ENCODE assay signal across 2 cellular contexts in genomic region chr2:106176446-106177110, GRCh38.
TF ChIP-seq lines count a peak whose summit lies in the region.

No MANE protein-coding gene starts in this region.

TF ChIP-seq in GM23338, 12 proteins besides CTCF, POLR2A, EP300 and RAD21:
- TF ChIP-seq ZNF331 (CRISPR knock-in tag; IDR thresholded peaks at IDR 0.05; ENCODE audit: low read depth) (no peak), EZH2 (IDR thresholded peaks at IDR 0.05; ENCODE audit: low read depth, unreplicated experiment) (no peak), STAT1 (IDR thresholded peaks at IDR 0.05; ENCODE audit: unreplicated experiment) (no peak), CREB1 (CRISPR knock-in tag; IDR thresholded peaks at IDR 0.05; ENCODE audit: low read depth) (no peak), ETS1 (IDR thresholded peaks at IDR 0.05) (no peak), EZH2phosphoT487 (IDR thresholded peaks at IDR 0.05; ENCODE audit: unreplicated experiment) (no peak), NANOG (IDR thresholded peaks at IDR 0.05; ENCODE audit: borderline replicate concordance) (no peak), JUNB (IDR thresholded peaks at IDR 0.05; ENCODE audit: unreplicated experiment) (no peak), POLR2AphosphoS5 (IDR thresholded peaks at IDR 0.05; ENCODE audit: low read depth) (no peak), ZNF114 (CRISPR knock-in tag; IDR thresholded peaks at IDR 0.05) (no peak)
- TF ChIP-seq, protein P1, sequence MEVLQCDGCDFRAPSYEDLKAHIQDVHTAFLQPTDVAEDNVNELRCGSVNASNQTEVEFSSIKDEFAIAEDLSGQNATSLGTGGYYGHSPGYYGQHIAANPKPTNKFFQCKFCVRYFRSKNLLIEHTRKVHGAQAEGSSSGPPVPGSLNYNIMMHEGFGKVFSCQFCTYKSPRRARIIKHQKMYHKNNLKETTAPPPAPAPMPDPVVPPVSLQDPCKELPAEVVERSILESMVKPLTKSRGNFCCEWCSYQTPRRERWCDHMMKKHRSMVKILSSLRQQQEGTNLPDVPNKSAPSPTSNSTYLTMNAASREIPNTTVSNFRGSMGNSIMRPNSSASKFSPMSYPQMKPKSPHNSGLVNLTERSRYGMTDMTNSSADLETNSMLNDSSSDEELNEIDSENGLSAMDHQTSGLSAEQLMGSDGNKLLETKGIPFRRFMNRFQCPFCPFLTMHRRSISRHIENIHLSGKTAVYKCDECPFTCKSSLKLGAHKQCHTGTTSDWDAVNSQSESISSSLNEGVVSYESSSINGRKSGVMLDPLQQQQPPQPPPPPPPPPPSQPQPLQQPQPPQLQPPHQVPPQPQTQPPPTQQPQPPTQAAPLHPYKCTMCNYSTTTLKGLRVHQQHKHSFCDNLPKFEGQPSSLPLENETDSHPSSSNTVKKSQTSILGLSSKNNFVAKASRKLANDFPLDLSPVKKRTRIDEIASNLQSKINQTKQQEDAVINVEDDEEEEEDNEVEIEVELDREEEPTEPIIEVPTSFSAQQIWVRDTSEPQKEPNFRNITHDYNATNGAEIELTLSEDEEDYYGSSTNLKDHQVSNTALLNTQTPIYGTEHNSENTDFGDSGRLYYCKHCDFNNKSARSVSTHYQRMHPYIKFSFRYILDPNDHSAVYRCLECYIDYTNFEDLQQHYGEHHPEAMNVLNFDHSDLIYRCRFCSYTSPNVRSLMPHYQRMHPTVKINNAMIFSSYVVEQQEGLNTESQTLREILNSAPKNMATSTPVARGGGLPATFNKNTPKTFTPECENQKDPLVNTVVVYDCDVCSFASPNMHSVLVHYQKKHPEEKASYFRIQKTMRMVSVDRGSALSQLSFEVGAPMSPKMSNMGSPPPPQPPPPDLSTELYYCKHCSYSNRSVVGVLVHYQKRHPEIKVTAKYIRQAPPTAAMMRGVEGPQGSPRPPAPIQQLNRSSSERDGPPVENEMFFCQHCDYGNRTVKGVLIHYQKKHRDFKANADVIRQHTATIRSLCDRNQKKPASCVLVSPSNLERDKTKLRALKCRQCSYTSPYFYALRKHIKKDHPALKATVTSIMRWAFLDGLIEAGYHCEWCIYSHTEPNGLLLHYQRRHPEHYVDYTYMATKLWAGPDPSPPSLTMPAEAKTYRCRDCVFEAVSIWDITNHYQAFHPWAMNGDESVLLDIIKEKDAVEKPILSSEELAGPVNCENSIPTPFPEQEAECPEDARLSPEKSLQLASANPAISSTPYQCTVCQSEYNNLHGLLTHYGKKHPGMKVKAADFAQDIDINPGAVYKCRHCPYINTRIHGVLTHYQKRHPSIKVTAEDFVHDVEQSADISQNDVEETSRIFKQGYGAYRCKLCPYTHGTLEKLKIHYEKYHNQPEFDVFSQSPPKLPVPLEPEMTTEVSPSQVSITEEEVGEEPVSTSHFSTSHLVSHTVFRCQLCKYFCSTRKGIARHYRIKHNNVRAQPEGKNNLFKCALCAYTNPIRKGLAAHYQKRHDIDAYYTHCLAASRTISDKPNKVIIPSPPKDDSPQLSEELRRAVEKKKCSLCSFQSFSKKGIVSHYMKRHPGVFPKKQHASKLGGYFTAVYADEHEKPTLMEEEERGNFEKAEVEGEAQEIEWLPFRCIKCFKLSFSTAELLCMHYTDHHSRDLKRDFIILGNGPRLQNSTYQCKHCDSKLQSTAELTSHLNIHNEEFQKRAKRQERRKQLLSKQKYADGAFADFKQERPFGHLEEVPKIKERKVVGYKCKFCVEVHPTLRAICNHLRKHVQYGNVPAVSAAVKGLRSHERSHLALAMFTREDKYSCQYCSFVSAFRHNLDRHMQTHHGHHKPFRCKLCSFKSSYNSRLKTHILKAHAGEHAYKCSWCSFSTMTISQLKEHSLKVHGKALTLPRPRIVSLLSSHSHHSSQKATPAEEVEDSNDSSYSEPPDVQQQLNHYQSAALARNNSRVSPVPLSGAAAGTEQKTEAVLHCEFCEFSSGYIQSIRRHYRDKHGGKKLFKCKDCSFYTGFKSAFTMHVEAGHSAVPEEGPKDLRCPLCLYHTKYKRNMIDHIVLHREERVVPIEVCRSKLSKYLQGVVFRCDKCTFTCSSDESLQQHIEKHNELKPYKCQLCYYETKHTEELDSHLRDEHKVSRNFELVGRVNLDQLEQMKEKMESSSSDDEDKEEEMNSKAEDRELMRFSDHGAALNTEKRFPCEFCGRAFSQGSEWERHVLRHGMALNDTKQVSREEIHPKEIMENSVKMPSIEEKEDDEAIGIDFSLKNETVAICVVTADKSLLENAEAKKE (CRISPR knock-in tag; IDR thresholded peaks at IDR 0.05): no peak
- TF ChIP-seq, protein P2, sequence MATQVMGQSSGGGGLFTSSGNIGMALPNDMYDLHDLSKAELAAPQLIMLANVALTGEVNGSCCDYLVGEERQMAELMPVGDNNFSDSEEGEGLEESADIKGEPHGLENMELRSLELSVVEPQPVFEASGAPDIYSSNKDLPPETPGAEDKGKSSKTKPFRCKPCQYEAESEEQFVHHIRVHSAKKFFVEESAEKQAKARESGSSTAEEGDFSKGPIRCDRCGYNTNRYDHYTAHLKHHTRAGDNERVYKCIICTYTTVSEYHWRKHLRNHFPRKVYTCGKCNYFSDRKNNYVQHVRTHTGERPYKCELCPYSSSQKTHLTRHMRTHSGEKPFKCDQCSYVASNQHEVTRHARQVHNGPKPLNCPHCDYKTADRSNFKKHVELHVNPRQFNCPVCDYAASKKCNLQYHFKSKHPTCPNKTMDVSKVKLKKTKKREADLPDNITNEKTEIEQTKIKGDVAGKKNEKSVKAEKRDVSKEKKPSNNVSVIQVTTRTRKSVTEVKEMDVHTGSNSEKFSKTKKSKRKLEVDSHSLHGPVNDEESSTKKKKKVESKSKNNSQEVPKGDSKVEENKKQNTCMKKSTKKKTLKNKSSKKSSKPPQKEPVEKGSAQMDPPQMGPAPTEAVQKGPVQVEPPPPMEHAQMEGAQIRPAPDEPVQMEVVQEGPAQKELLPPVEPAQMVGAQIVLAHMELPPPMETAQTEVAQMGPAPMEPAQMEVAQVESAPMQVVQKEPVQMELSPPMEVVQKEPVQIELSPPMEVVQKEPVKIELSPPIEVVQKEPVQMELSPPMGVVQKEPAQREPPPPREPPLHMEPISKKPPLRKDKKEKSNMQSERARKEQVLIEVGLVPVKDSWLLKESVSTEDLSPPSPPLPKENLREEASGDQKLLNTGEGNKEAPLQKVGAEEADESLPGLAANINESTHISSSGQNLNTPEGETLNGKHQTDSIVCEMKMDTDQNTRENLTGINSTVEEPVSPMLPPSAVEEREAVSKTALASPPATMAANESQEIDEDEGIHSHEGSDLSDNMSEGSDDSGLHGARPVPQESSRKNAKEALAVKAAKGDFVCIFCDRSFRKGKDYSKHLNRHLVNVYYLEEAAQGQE (IDR thresholded peaks at IDR 0.05; ENCODE audit: unreplicated experiment): no peak

TF ChIP-seq in K562, 482 proteins besides CTCF, POLR2A, EP300 and RAD21:
- no peak for TF ChIP-seq MAFK (IDR thresholded peaks at IDR 0.05; ENCODE audit: low read length)
- no peak for TF ChIP-seq SUPT5H (IDR thresholded peaks at IDR 0.05)
- no peak for TF ChIP-seq DNMT1 (IDR thresholded peaks at IDR 0.05)
- no peak for TF ChIP-seq ZNF408 (CRISPR knock-in tag; IDR thresholded peaks at IDR 0.05; ENCODE audit: low read depth)
- no peak for TF ChIP-seq ZNF696 (CRISPR knock-in tag; conservative IDR thresholded peaks at IDR 0.05)
- TF ChIP-seq, protein P3, sequence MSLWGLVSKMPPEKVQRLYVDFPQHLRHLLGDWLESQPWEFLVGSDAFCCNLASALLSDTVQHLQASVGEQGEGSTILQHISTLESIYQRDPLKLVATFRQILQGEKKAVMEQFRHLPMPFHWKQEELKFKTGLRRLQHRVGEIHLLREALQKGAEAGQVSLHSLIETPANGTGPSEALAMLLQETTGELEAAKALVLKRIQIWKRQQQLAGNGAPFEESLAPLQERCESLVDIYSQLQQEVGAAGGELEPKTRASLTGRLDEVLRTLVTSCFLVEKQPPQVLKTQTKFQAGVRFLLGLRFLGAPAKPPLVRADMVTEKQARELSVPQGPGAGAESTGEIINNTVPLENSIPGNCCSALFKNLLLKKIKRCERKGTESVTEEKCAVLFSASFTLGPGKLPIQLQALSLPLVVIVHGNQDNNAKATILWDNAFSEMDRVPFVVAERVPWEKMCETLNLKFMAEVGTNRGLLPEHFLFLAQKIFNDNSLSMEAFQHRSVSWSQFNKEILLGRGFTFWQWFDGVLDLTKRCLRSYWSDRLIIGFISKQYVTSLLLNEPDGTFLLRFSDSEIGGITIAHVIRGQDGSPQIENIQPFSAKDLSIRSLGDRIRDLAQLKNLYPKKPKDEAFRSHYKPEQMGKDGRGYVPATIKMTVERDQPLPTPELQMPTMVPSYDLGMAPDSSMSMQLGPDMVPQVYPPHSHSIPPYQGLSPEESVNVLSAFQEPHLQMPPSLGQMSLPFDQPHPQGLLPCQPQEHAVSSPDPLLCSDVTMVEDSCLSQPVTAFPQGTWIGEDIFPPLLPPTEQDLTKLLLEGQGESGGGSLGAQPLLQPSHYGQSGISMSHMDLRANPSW (CRISPR knock-in tag; IDR thresholded peaks at IDR 0.05): no peak
- no peak for TF ChIP-seq ZFX (CRISPR knock-in tag; IDR thresholded peaks at IDR 0.05)
